In the genomic region with DNA sequence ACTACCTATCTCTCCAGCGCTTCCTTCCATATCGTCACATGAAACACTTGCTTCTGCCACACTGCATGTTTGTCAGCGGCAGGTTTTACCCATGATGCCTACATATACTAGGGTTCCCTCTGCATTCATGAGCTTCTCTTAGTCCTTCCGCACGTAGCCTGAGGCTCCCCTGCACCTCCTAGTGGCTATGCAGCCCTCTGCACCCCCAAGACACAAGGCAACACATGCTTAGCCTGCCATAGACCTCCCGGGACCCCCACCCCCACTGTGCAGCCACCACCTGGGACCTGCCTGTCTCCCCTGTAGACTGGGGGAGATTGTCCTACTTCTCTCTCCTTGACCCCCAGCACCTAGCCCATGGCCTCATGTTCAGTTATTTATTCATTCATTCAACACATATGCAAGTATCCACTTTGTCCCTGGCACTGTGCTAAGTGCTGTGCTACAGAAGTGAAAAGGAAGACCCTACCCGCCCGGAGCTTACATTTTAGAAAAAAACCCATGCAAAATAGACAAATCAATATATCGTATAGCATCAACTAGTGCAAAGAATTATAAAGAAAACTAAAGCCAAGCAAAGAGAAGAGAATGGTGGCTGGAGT, we compare ENCODE assay signal across 8 cellular contexts. TPM values are rescaled to one million over a fixed set of nuclear protein-coding genes. Genes with fewer than 3 reads are reported as not detected.
A peak's percentile ranks its signal among the peaks of the same experiment; 100 is the strongest.
DNase-seq lines count a peak whose midpoint lies in the region; ATAC-seq and TF ChIP-seq lines count a peak whose summit lies in the region.

No MANE protein-coding gene starts in this region.

- DNase-seq in Right ventricle myocardium inferior (ENCODE audit: missing footprints) (no peak), cardiac septum (ENCODE audit: low spot score) (no peak), NOMO-1 treated with dmso at 0.1 percent for 144 hours (lab: John Stamatoyannopoulos, UW; ENCODE audit: unreplicated experiment) (peak; percentile 29), astrocyte of the cerebellum (ENCODE audit: low read depth) (no peak), inferior parietal cortex (ENCODE audit: extremely low spot score) (peak; percentile 28), superior temporal gyrus (ENCODE audit: extremely low spot score) (peak; percentile 43), GOT3 (lab: John Stamatoyannopoulos, UW) (no peak)

- peak; percentile 49 for ATAC-seq in Right ventricle myocardium inferior
- ATAC-seq in HG02870 (IDR thresholded peaks at IDR 0.05; ENCODE audit: unreplicated experiment): peak; percentile 97

- TF ChIP-seq CTCF in astrocyte of the cerebellum (IDR thresholded peaks at IDR 0.05; ENCODE audit: low read depth, low read length, missing control alignments): peak; percentile 69

- H3K4me3 ChIP-seq in astrocyte of the cerebellum (ENCODE audit: low read depth, low read length): no peak overlapping the region

- in situ Hi-C loops in astrocyte of the cerebellum (cut with HindIII; ENCODE audit: low sequenced_read_pairs): no loop called here

- intact Hi-C loops in Right ventricle myocardium inferior (cut with DNase I) (loop anchor here (5.0 kb wide), 2 partner anchors 47 to 507 kb away; partner anchors contain the start of gene VSTM4), cardiac septum (cut with DNase I) (loop anchor here (5.0 to 10.0 kb wide), 2 partner anchors 280 to 507 kb away; no protein-coding TSS in a partner anchor)

RNA-seq across cellular contexts. Expression of gene TMEM273, which starts 23.5 kb away (rescaled TPM):
- total RNA-seq in Right ventricle myocardium inferior (27.9 TPM), cardiac septum (16.6 TPM)

RNA-seq across cellular contexts. Expression of gene FAM170B, which starts 30.9 kb away (rescaled TPM):
- total RNA-seq in Right ventricle myocardium inferior: not detected
- not detected for total RNA-seq in cardiac septum

RNA-seq across cellular contexts. Expression of gene VSTM4, which starts 49.4 kb away (rescaled TPM):
- total RNA-seq in Right ventricle myocardium inferior: 21.8 TPM
- 24.4 TPM for total RNA-seq in cardiac septum

Comparison
In these comparisons a context has a peak if more than half of its experiments do, and no peak if none do; other contexts are left out.
1. DNase-seq: peak in NOMO-1 treated with dmso at 0.1 percent for 144 hours (single experiment), inferior parietal cortex (single experiment) and superior temporal gyrus (single experiment); none in Right ventricle myocardium inferior (single experiment), cardiac septum (single experiment), astrocyte of the cerebellum (single experiment) and GOT3 (single experiment).